23 cellular contexts compared by ENCODE assay signal in the genomic region with DNA sequence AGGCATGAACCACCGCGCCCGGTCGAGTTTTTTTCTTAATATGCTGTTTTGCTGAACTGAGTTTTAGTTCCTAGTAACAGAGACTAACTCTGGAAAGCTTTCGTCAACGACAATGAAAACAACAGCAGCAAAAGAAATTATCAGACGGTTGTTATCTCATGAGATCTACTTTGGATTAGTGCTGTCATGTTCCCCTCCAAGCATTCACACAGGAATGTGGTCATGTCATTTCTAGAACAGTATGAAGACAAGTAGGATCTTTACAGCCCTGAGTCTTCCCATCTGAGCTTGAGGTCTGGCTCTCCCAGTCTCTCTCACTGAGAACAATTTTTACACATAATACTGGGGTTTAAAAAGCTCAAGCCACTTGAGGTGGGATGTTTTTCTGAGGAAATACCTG. TPM values are rescaled to one million over a fixed set of nuclear protein-coding genes. Genes with fewer than 3 reads are reported as not detected.
DNase-seq lines count a peak whose midpoint lies in the region; ATAC-seq, FAIRE-seq and TF ChIP-seq lines count a peak whose summit lies in the region.
"Had no signal": no experiment of that assay in that cellular context is flagged by ENCODE, and none has a peak within 500 bp of the region (broad histone marks: within the 10 kb centered on the region; RNA-seq: fewer than 3 reads in every experiment).

No MANE protein-coding gene starts in this region.

- H3K9me3 ChIP-seq in astrocyte (ENCODE audit: insufficient read depth, low read depth, low read length) (no peaks in the 10 kb centered on the region), hepatocyte (ENCODE audit: low read depth) (no peaks in the 10 kb centered on the region)
- H3K9me3 ChIP-seq: BLaER1 treated with 17β-estradiol and CSF1 and Interleukin-3, amounts not matched to agents 10 nM and 100 nM; MG63 had no signal

- H3K36me3 ChIP-seq in astrocyte (ENCODE audit: insufficient read depth, low read length): no peaks in the 10 kb centered on the region
- H3K36me3 ChIP-seq in hepatocyte (replicated peaks; ENCODE audit: insufficient read depth, low read depth): no peaks in the 10 kb centered on the region
- H3K36me3 ChIP-seq: BLaER1 treated with 17β-estradiol and CSF1 and Interleukin-3, amounts not matched to agents 10 nM and 100 nM; MG63 had no signal

- H3K9ac ChIP-seq in astrocyte (ENCODE audit: low read length): no peak overlapping the region
- H3K9ac ChIP-seq: BLaER1 treated with 17β-estradiol and CSF1 and Interleukin-3, amounts not matched to agents 10 nM and 100 nM had no signal

- TF ChIP-seq CTCF in astrocyte (IDR thresholded peaks at IDR 0.05; ENCODE audit: insufficient read depth, low read depth, low read length) (no peak), progenitor cell of endocrine pancreas (IDR thresholded peaks at IDR 0.05; ENCODE audit: unreplicated experiment) (no peak), glutamatergic neuron (IDR thresholded peaks at IDR 0.05; ENCODE audit: partially characterized antibody, unreplicated experiment) (no peak), hepatocyte (IDR thresholded peaks at IDR 0.05; ENCODE audit: poor library complexity) (no peak)

- H4K20me1 ChIP-seq in astrocyte (ENCODE audit: insufficient read depth, low read length) (peaks cover under 1% of the 10 kb centered on the region), hepatocyte (ENCODE audit: insufficient read depth, poor library complexity, severe bottlenecking) (no peaks in the 10 kb centered on the region)

- H3K79me2 ChIP-seq in astrocyte (ENCODE audit: insufficient read depth, low read length) (no peaks in the 10 kb centered on the region), hepatocyte (no peaks in the 10 kb centered on the region)

- H3K4me2 ChIP-seq in astrocyte (ENCODE audit: low read length) (peak overlapping the region; percentile 34), hepatocyte (no peak overlapping the region)
- H3K4me2 ChIP-seq: PC-9 had no signal

- DNase-seq in astrocyte (ENCODE audit: low read depth) (no peak), islet precursor cell (peak; percentile 51), progenitor cell of endocrine pancreas (ENCODE audit: low spot score, unreplicated experiment) (no peak), cerebellum (ENCODE audit: low spot score) (no peak), glutamatergic neuron (no peak), hepatocyte (ENCODE audit: low spot score) (no peak)
- DNase-seq: CD8-positive, alpha-beta memory T cell; IMR-90; Karpas-422; MG63; NCI-H1092; NCI-H1436 treated with DMSO at 0.1 percent for 48 hours; NCI-H2029; NCI-H526; PC-9; SIG-M5 had no signal

- H3K4me3 ChIP-seq in astrocyte (ENCODE audit: insufficient read depth, low read depth, low read length) (no peak overlapping the region), hepatocyte (no peak overlapping the region)
- H3K4me3 ChIP-seq: BLaER1 treated with 17β-estradiol and CSF1 and Interleukin-3, amounts not matched to agents 10 nM and 100 nM; MG63; PC-9 had no signal

- no peak for FAIRE-seq in astrocyte (lab: Jason Lieb, UNC)
- FAIRE-seq: D721Med, GM12892, GM18507, H54 had no signal

- H3K27ac Mint-ChIP-seq in astrocyte (ENCODE audit: unreplicated experiment) (peak overlapping the region; percentile 42), progenitor cell of endocrine pancreas (peak overlapping the region; percentile 57), glutamatergic neuron (ENCODE audit: unreplicated experiment) (no peak overlapping the region)
- H3K27ac Mint-ChIP-seq: CD8-positive, alpha-beta memory T cell had no signal

- H3K36me3 Mint-ChIP-seq in astrocyte (ENCODE audit: low read depth, unreplicated experiment) (no peaks in the 10 kb centered on the region), progenitor cell of endocrine pancreas (ENCODE audit: insufficient read depth) (no peaks in the 10 kb centered on the region), glutamatergic neuron (ENCODE audit: unreplicated experiment) (no peaks in the 10 kb centered on the region)
- H3K36me3 Mint-ChIP-seq: CD8-positive, alpha-beta memory T cell had no signal

- H3K9me3 Mint-ChIP-seq in astrocyte (ENCODE audit: unreplicated experiment) (no peaks in the 10 kb centered on the region), progenitor cell of endocrine pancreas (ENCODE audit: low read depth) (no peaks in the 10 kb centered on the region), glutamatergic neuron (ENCODE audit: unreplicated experiment) (peaks cover 6% of the 10 kb centered on the region)
- H3K9me3 Mint-ChIP-seq: CD8-positive, alpha-beta memory T cell had no signal

- no peak overlapping the region for H3K4me3 Mint-ChIP-seq in astrocyte (ENCODE audit: unreplicated experiment)
- no peak overlapping the region for H3K4me3 Mint-ChIP-seq in progenitor cell of endocrine pancreas (ENCODE audit: low read depth)
- no peak overlapping the region for H3K4me3 Mint-ChIP-seq in glutamatergic neuron (ENCODE audit: unreplicated experiment)

- H3K27me3 Mint-ChIP-seq in astrocyte (ENCODE audit: low read depth, unreplicated experiment) (no peaks in the 10 kb centered on the region), progenitor cell of endocrine pancreas (peaks cover 58% of the 10 kb centered on the region), glutamatergic neuron (ENCODE audit: unreplicated experiment) (peaks cover 5% of the 10 kb centered on the region)

- 51% methylated on average over 7 of the region's 7 CpGs for WGBS in hepatocyte (ENCODE audit: low lambda C conversion rate, missing lambda C conversion rate)

- H2AFZ ChIP-seq in astrocyte (ENCODE audit: low read depth, low read length): no peak overlapping the region
- no peak overlapping the region for H2AFZ ChIP-seq in hepatocyte
- H2AFZ ChIP-seq: PC-9 had no signal

- H3K4me1 ChIP-seq in astrocyte (ENCODE audit: insufficient read depth, low read length) (peaks cover 45% of the 10 kb centered on the region), hepatocyte (ENCODE audit: insufficient read depth) (peaks cover 22% of the 10 kb centered on the region)

- H3K4me1 Mint-ChIP-seq in astrocyte (ENCODE audit: low read depth, unreplicated experiment): peaks cover 46% of the 10 kb centered on the region
- H3K4me1 Mint-ChIP-seq in progenitor cell of endocrine pancreas (ENCODE audit: low read depth): peaks cover 7% of the 10 kb centered on the region
- H3K4me1 Mint-ChIP-seq in glutamatergic neuron (ENCODE audit: low read depth, unreplicated experiment): peaks cover 19% of the 10 kb centered on the region

- H3K27me3 ChIP-seq in astrocyte (ENCODE audit: insufficient read depth, low read length): no peaks in the 10 kb centered on the region
- peaks cover 17% of the 10 kb centered on the region for H3K27me3 ChIP-seq in hepatocyte
- H3K27me3 ChIP-seq: MG63 had no signal

- H3K27ac ChIP-seq in astrocyte (ENCODE audit: low read depth, low read length) (no peak overlapping the region), hepatocyte (no peak overlapping the region)
- H3K27ac ChIP-seq: BLaER1 treated with 17β-estradiol and CSF1 and Interleukin-3, amounts not matched to agents 10 nM and 100 nM; PC-9; RWPE1 had no signal

- no peak for ATAC-seq in GM18873 (IDR thresholded peaks at IDR 0.05; ENCODE audit: low FRiP score, unreplicated experiment)

- no peaks in the 10 kb centered on the region for H3K9me2 ChIP-seq in hepatocyte (replicated peaks; ENCODE audit: insufficient read depth)

RNA-seq across cellular contexts. Expression of a gene that starts 4.0 kb away (rescaled TPM):
- total RNA-seq in astrocyte (13.5 and 22.7 TPM in 2 replicates), progenitor cell of endocrine pancreas (2.1 and 3.3 TPM in 2 replicates), cerebellum (6.9 TPM), glutamatergic neuron (ENCODE audit: unreplicated experiment) (14.5 TPM), hepatocyte (2.0 and 2.3 TPM in 2 replicates)
- polyA plus RNA-seq in hepatocyte: 1.5 and 2.1 TPM in 2 replicates
